In the genomic region with DNA sequence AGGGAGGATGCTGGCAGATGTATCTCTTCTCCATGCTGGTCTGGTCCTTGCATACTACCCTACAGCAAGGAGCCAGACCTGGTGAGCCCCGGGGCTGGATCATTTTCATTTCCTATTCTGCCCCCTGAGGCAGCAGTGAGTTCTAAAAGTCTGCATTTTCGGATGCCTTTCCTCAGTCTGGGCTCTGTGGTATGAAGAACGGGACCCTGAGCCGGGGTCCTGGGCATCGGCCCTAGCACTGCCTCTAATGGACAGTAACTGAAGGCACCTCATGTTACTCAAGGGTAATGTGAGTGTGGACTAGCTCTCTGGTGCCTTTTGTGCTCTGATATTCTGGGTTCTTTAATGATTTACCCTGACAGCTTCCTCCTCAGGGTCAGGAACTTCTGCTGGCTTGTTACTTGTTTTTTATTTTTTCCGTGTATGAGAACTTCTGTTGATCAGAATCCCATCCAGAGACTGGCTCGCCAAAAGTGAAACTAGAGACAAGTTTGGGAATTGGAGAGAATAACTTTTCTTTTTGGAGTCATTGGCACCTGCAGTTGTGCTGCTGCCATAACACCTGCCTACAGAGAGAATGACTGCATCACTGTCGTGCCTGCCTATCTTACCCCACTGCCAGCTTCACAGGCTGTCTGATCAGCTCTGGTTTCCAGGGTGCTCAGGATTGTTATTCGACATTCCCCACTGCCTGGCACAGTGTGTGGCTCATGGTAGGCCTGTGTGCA, we compare ENCODE assay signal across 9 cellular contexts.
DNase-seq lines count a peak whose midpoint lies in the region; ATAC-seq and TF ChIP-seq lines count a peak whose summit lies in the region.
"Had no signal": no experiment of that assay in that cellular context is flagged by ENCODE, and none has a peak within 500 bp of the region (broad histone marks: within the 10 kb centered on the region; RNA-seq: fewer than 3 reads in every experiment).

No MANE protein-coding gene starts in this region.

- CTCF ChIA-PET in PC-3 (lab: Charles Lee) = no interaction called here

- POLR2A ChIA-PET in PC-3 (lab: Charles Lee; ENCODE audit: unreplicated experiment) = no interaction called here

- no peak overlapping the region for H3K27ac ChIP-seq in PC-3 (ENCODE audit: low read length)

- DNase-seq in epithelial cell of proximal tubule (ENCODE audit: low read depth) (no peak), renal cortical epithelial cell (ENCODE audit: low read depth) (peak; percentile 77), PC-3 (no peak), SKM-1 (lab: John Stamatoyannopoulos, UW; ENCODE audit: unreplicated experiment) (no peak), NCI-H226 (no peak)

- no peaks in the 10 kb centered on the region for H3K27me3 ChIP-seq in PC-3 (ENCODE audit: low read length)

- H3K4me2 ChIP-seq in PC-3 (ENCODE audit: low read length) = no peak overlapping the region

- no peaks in the 10 kb centered on the region for H3K9me2 ChIP-seq in PC-3 (replicated peaks; ENCODE audit: low read length)

- intact Hi-C loops in PC-3 (cut with micrococcal nuclease) = no loop called here

- no peaks in the 10 kb centered on the region for H3F3A ChIP-seq in PC-3 (ENCODE audit: low read length, unreplicated experiment)

- ATAC-seq in GM18511 (IDR thresholded peaks at IDR 0.05; ENCODE audit: unreplicated experiment) (peak; percentile 33), HG03354 (IDR thresholded peaks at IDR 0.05; ENCODE audit: poor library complexity, severe bottlenecking, unreplicated experiment) (peak; percentile 38), HG02763 (IDR thresholded peaks at IDR 0.05; ENCODE audit: unreplicated experiment) (no peak), PC-3 (no peak; the same call in 1 of the 2 replicates)
- ATAC-seq: Panc1 had no signal

- H3K9ac ChIP-seq in PC-3 (ENCODE audit: low read length) = no peak overlapping the region

- no peaks in the 10 kb centered on the region for H3K9me3 ChIP-seq in PC-3 (ENCODE audit: low read length)

- H2AFZ ChIP-seq in PC-3 (ENCODE audit: low read length) = no peak overlapping the region

- H3K79me2 ChIP-seq in PC-3 (ENCODE audit: low read length) = no peaks in the 10 kb centered on the region

- H3K4me3 ChIP-seq in epithelial cell of proximal tubule (ENCODE audit: low read depth, low read length) (peak overlapping the region; percentile 20), PC-3 (ENCODE audit: low read length) (no peak overlapping the region)

- no peaks in the 10 kb centered on the region for H4K20me1 ChIP-seq in PC-3 (ENCODE audit: low read length)

- no peak for TF ChIP-seq CTCF in epithelial cell of proximal tubule (conservative IDR thresholded peaks at IDR 0.05; ENCODE audit: low read depth, low read length)
- no peak for TF ChIP-seq CTCF in PC-3 (conservative IDR thresholded peaks at IDR 0.05; ENCODE audit: low read depth, low read length)

- H3K36me3 ChIP-seq in PC-3 (ENCODE audit: low read depth, low read length) = no peaks in the 10 kb centered on the region

- H3K4me1 ChIP-seq in PC-3 (ENCODE audit: insufficient read depth, low read length) = no peaks in the 10 kb centered on the region

- BruUV-seq in PC-3 (replicated peaks; lab: Mats Ljungman, UMichigan) = no TSS peak

Comparison
In these comparisons a context has a peak if more than half of its experiments do, and no peak if none do; other contexts are left out.
1. ATAC-seq: peak in GM18511 (single experiment) and HG03354 (single experiment); none in HG02763 (single experiment) and PC-3 (single experiment).